2 cellular contexts compared by ENCODE assay signal in genomic region chr19:11693505-11694499, GRCh38.
TF ChIP-seq lines count a peak whose summit lies in the region.

No MANE protein-coding gene starts in this region.

TF ChIP-seq in K562, 482 proteins besides CTCF, POLR2A, EP300 and RAD21 (continued from another document and continues in another):
- peak; percentile 23; the same call in 1 of the 2 replicates for TF ChIP-seq MTA3 (IDR thresholded peaks at IDR 0.05; ENCODE audit: borderline replicate concordance)
- TF ChIP-seq MGA (IDR thresholded peaks at IDR 0.05) = 0 out of 2 replicates have a peak, but pooled peaks have one; percentile 21
- peak; percentile 58 for TF ChIP-seq DPF2 (IDR thresholded peaks at IDR 0.05)
- no peak for TF ChIP-seq E2F1 (CRISPR knock-in tag; IDR thresholded peaks at IDR 0.05)
- peak; percentile 90 for TF ChIP-seq CHD2 (IDR thresholded peaks at IDR 0.05; ENCODE audit: low read depth, low read length)
- TF ChIP-seq ZNF436 (CRISPR knock-in tag; IDR thresholded peaks at IDR 0.05) = no peak
- TF ChIP-seq SRF (CRISPR knock-in tag; IDR thresholded peaks at IDR 0.05) = peak in 1 of 2 experiments; percentile 70; a peak in 1 of 4 replicates
- no peak for TF ChIP-seq LARP7 (IDR thresholded peaks at IDR 0.05)
- TF ChIP-seq BRD4 (IDR thresholded peaks at IDR 0.05) = no peak
- no peak for TF ChIP-seq TFAM (CRISPR knock-in tag; conservative IDR thresholded peaks at IDR 0.05)
- peak; percentile 34; the same call in 1 of the 2 replicates for TF ChIP-seq SMARCA4 (IDR thresholded peaks at IDR 0.05)
- TF ChIP-seq NFE2L1 (tag; IDR thresholded peaks at IDR 0.05; ENCODE audit: borderline replicate concordance, low read depth) = no peak
- no peak for TF ChIP-seq ZC3H4 (CRISPR knock-in tag; IDR thresholded peaks at IDR 0.05; ENCODE audit: borderline replicate concordance)
- no peak for TF ChIP-seq LEF1 (IDR thresholded peaks at IDR 0.05)
- no peak for TF ChIP-seq RBM22 (IDR thresholded peaks at IDR 0.05; ENCODE audit: low read depth, low read length, poor library complexity, severe bottlenecking)
- peak; percentile 40; the same call in 1 of the 2 replicates for TF ChIP-seq CBFA2T2 (conservative IDR thresholded peaks at IDR 0.05)
- TF ChIP-seq ATF7 (IDR thresholded peaks at IDR 0.05) = peak; percentile 42; the same call in 1 of the 2 replicates
- peak; percentile 43; the same call in 1 of the 2 replicates for TF ChIP-seq TAL1 (IDR thresholded peaks at IDR 0.05)
- TF ChIP-seq ZNF79 (CRISPR knock-in tag; IDR thresholded peaks at IDR 0.05; ENCODE audit: low read depth) = no peak
- no peak for TF ChIP-seq XRCC5 (IDR thresholded peaks at IDR 0.05; ENCODE audit: low read depth, low read length)

TF ChIP-seq in HepG2, 621 proteins besides CTCF, POLR2A, EP300 and RAD21 (continued from another document):
- TF ChIP-seq, protein P1, sequence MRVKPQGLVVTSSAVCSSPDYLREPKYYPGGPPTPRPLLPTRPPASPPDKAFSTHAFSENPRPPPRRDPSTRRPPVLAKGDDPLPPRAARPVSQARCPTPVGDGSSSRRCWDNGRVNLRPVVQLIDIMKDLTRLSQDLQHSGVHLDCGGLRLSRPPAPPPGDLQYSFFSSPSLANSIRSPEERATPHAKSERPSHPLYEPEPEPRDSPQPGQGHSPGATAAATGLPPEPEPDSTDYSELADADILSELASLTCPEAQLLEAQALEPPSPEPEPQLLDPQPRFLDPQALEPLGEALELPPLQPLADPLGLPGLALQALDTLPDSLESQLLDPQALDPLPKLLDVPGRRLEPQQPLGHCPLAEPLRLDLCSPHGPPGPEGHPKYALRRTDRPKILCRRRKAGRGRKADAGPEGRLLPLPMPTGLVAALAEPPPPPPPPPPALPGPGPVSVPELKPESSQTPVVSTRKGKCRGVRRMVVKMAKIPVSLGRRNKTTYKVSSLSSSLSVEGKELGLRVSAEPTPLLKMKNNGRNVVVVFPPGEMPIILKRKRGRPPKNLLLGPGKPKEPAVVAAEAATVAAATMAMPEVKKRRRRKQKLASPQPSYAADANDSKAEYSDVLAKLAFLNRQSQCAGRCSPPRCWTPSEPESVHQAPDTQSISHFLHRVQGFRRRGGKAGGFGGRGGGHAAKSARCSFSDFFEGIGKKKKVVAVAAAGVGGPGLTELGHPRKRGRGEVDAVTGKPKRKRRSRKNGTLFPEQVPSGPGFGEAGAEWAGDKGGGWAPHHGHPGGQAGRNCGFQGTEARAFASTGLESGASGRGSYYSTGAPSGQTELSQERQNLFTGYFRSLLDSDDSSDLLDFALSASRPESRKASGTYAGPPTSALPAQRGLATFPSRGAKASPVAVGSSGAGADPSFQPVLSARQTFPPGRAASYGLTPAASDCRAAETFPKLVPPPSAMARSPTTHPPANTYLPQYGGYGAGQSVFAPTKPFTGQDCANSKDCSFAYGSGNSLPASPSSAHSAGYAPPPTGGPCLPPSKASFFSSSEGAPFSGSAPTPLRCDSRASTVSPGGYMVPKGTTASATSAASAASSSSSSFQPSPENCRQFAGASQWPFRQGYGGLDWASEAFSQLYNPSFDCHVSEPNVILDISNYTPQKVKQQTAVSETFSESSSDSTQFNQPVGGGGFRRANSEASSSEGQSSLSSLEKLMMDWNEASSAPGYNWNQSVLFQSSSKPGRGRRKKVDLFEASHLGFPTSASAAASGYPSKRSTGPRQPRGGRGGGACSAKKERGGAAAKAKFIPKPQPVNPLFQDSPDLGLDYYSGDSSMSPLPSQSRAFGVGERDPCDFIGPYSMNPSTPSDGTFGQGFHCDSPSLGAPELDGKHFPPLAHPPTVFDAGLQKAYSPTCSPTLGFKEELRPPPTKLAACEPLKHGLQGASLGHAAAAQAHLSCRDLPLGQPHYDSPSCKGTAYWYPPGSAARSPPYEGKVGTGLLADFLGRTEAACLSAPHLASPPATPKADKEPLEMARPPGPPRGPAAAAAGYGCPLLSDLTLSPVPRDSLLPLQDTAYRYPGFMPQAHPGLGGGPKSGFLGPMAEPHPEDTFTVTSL (CRISPR knock-in tag; IDR thresholded peaks at IDR 0.05; ENCODE audit: borderline replicate concordance) = no peak
- TF ChIP-seq MLX (CRISPR knock-in tag; IDR thresholded peaks at IDR 0.05) = no peak
- TF ChIP-seq GABPA (IDR thresholded peaks at IDR 0.05; ENCODE audit: low read depth, low read length) = no peak
- TF ChIP-seq GABPA (CRISPR knock-in tag; IDR thresholded peaks at IDR 0.05; ENCODE audit: low read depth) = no peak
- TF ChIP-seq AGO1 (IDR thresholded peaks at IDR 0.05; ENCODE audit: low read depth, low read length, poor library complexity, severe bottlenecking) = no peak
- TF ChIP-seq CHD2 (IDR thresholded peaks at IDR 0.05; ENCODE audit: low read depth, low read length) = peak; percentile 91
- TF ChIP-seq KDM5A (IDR thresholded peaks at IDR 0.05; ENCODE audit: borderline replicate concordance, low read length) = peak; percentile 64
- TF ChIP-seq SUZ12 (IDR thresholded peaks at IDR 0.05; ENCODE audit: low read depth, low read length) = no peak
- no peak for TF ChIP-seq MYC (CRISPR knock-in tag; IDR thresholded peaks at IDR 0.05; ENCODE audit: borderline replicate concordance)
- 0 out of 2 replicates have a peak, but pooled peaks have one; percentile 29 for TF ChIP-seq ERF (CRISPR knock-in tag; IDR thresholded peaks at IDR 0.05)
- peak; percentile 39; the same call in 1 of the 2 replicates for TF ChIP-seq PITX1 (CRISPR knock-in tag; IDR thresholded peaks at IDR 0.05)
- TF ChIP-seq IRF2 (CRISPR knock-in tag; IDR thresholded peaks at IDR 0.05) = no peak
- TF ChIP-seq RORA (CRISPR knock-in tag; IDR thresholded peaks at IDR 0.05) = no peak
- peak; percentile 35; the same call in 1 of the 2 replicates for TF ChIP-seq TFAP4 (IDR thresholded peaks at IDR 0.05; ENCODE audit: borderline replicate concordance, low read depth)
- TF ChIP-seq HNF4A (CRISPR knock-in tag; IDR thresholded peaks at IDR 0.05) = 0 out of 2 replicates have a peak, but pooled peaks have one; percentile 24
- TF ChIP-seq ZNF17 (CRISPR knock-in tag; IDR thresholded peaks at IDR 0.05) = no peak
- no peak for TF ChIP-seq SOX13 (IDR thresholded peaks at IDR 0.05)
- TF ChIP-seq SOX13 (CRISPR knock-in tag; conservative IDR thresholded peaks at IDR 0.05 in 1 of 2, IDR thresholded peaks at IDR 0.05 in 1 of 2) = no peak; a peak in 1 of 4 replicates
- TF ChIP-seq, protein P2, sequence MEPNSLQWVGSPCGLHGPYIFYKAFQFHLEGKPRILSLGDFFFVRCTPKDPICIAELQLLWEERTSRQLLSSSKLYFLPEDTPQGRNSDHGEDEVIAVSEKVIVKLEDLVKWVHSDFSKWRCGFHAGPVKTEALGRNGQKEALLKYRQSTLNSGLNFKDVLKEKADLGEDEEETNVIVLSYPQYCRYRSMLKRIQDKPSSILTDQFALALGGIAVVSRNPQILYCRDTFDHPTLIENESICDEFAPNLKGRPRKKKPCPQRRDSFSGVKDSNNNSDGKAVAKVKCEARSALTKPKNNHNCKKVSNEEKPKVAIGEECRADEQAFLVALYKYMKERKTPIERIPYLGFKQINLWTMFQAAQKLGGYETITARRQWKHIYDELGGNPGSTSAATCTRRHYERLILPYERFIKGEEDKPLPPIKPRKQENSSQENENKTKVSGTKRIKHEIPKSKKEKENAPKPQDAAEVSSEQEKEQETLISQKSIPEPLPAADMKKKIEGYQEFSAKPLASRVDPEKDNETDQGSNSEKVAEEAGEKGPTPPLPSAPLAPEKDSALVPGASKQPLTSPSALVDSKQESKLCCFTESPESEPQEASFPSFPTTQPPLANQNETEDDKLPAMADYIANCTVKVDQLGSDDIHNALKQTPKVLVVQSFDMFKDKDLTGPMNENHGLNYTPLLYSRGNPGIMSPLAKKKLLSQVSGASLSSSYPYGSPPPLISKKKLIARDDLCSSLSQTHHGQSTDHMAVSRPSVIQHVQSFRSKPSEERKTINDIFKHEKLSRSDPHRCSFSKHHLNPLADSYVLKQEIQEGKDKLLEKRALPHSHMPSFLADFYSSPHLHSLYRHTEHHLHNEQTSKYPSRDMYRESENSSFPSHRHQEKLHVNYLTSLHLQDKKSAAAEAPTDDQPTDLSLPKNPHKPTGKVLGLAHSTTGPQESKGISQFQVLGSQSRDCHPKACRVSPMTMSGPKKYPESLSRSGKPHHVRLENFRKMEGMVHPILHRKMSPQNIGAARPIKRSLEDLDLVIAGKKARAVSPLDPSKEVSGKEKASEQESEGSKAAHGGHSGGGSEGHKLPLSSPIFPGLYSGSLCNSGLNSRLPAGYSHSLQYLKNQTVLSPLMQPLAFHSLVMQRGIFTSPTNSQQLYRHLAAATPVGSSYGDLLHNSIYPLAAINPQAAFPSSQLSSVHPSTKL (CRISPR knock-in tag; IDR thresholded peaks at IDR 0.05) = peak; percentile 25; the same call in 1 of the 2 replicates
- TF ChIP-seq ATAD3A (CRISPR knock-in tag; IDR thresholded peaks at IDR 0.05) = no peak
- TF ChIP-seq ZNF569 (CRISPR knock-in tag; IDR thresholded peaks at IDR 0.05; ENCODE audit: borderline replicate concordance) = no peak
- TF ChIP-seq ZNF883 (CRISPR knock-in tag; IDR thresholded peaks at IDR 0.05; ENCODE audit: not compliant biosample characterization) = no peak
- TF ChIP-seq NCOR1 (IDR thresholded peaks at IDR 0.05; ENCODE audit: borderline replicate concordance, low read length) = peak; percentile 13; the same call in 1 of the 2 replicates
- TF ChIP-seq SP5 (CRISPR knock-in tag; IDR thresholded peaks at IDR 0.05; ENCODE audit: borderline replicate concordance, low read depth) = peak; percentile 49; the same call in 1 of the 2 replicates
- TF ChIP-seq HNRNPLL (IDR thresholded peaks at IDR 0.05; ENCODE audit: low read depth, low read length, poor library complexity, severe bottlenecking) = no peak
- no peak for TF ChIP-seq ZBTB21 (CRISPR knock-in tag; IDR thresholded peaks at IDR 0.05)
- TF ChIP-seq MTA3 (CRISPR knock-in tag; IDR thresholded peaks at IDR 0.05) = no peak
- no peak for TF ChIP-seq ZNF333 (CRISPR knock-in tag; IDR thresholded peaks at IDR 0.05; ENCODE audit: borderline replicate concordance)
- TF ChIP-seq NFYB (CRISPR knock-in tag; IDR thresholded peaks at IDR 0.05) = 0 out of 2 replicates have a peak, but pooled peaks have one; percentile 28
- TF ChIP-seq PRMT3 (CRISPR knock-in tag; IDR thresholded peaks at IDR 0.05; ENCODE audit: borderline replicate concordance, low read depth) = 0 out of 2 replicates have a peak, but pooled peaks have one; percentile 1
- TF ChIP-seq HMG20B (CRISPR knock-in tag; conservative IDR thresholded peaks at IDR 0.05) = 0 out of 2 replicates have a peak, but pooled peaks have one; percentile 49
- 0 out of 2 replicates have a peak, but pooled peaks have one; percentile 42 for TF ChIP-seq KMT2A (CRISPR knock-in tag; IDR thresholded peaks at IDR 0.05)
- peak; percentile 91 for TF ChIP-seq CEBPB (IDR thresholded peaks at IDR 0.05; ENCODE audit: borderline replicate concordance, low read depth, low read length)
- TF ChIP-seq, protein P3, sequence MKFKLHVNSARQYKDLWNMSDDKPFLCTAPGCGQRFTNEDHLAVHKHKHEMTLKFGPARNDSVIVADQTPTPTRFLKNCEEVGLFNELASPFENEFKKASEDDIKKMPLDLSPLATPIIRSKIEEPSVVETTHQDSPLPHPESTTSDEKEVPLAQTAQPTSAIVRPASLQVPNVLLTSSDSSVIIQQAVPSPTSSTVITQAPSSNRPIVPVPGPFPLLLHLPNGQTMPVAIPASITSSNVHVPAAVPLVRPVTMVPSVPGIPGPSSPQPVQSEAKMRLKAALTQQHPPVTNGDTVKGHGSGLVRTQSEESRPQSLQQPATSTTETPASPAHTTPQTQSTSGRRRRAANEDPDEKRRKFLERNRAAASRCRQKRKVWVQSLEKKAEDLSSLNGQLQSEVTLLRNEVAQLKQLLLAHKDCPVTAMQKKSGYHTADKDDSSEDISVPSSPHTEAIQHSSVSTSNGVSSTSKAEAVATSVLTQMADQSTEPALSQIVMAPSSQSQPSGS (CRISPR knock-in tag; IDR thresholded peaks at IDR 0.05) = peak; percentile 46; the same call in 1 of the 2 replicates
- no peak for TF ChIP-seq STAG1 (CRISPR knock-in tag; IDR thresholded peaks at IDR 0.05)
- no peak for TF ChIP-seq ZNF512B (CRISPR knock-in tag; IDR thresholded peaks at IDR 0.05; ENCODE audit: borderline replicate concordance)
